21 cellular contexts compared by ENCODE assay signal in the genomic region with DNA sequence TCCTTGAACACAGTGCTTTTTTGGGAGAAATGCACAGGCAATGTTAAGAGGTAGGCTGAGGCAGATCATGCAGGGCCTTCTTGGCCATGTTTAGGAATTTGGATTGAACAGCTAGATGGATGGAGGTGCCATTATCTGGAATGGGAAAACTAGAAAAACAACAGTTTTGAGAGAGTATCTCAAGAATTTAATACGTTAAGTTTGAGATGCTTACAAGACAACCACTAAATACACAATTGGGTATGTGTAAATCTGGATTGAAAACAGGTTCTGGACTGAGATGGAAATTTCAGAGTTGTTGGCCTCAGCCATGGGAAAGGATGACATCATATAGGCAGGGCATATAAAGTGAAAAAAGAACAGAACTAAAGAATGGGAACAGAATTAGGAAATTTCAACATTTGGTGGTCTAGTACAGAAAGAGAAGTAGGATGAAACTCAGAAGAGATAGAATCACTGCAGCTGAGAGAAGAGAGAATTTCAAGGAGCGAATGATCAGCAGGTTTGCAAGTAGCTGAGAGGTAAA. TPM values are rescaled to one million over a fixed set of nuclear protein-coding genes. Genes with fewer than 3 reads are reported as not detected.
A peak's percentile ranks its signal among the peaks of the same experiment; 100 is the strongest.
DNase-seq lines count a peak whose midpoint lies in the region; ATAC-seq and TF ChIP-seq lines count a peak whose summit lies in the region.
"Had no signal": no experiment of that assay in that cellular context is flagged by ENCODE, and none has a peak within 500 bp of the region (broad histone marks: within the 10 kb centered on the region; RNA-seq: fewer than 3 reads in every experiment).

No MANE protein-coding gene starts in this region.

- H3K27me3 ChIP-seq in gastroesophageal sphincter (no peaks in the 10 kb centered on the region), upper lobe of right lung (no peaks in the 10 kb centered on the region), mesendoderm (ENCODE audit: insufficient read depth, low read length, poor library complexity) (no peaks in the 10 kb centered on the region)
- H3K27me3 ChIP-seq: uterus had no signal

- H3K27me3 Mint-ChIP-seq in activated CD8-positive, alpha-beta memory T cell treated with anti-CD3 and anti-CD28 coated beads, Interleukin-2, amount 10 ng/mL, durations not matched to agents 7 days and 5 days: no peaks in the 10 kb centered on the region
- H3K27me3 Mint-ChIP-seq: naive thymus-derived CD8-positive, alpha-beta T cell had no signal

- H3K36me3 ChIP-seq in gastroesophageal sphincter (no peaks in the 10 kb centered on the region), upper lobe of right lung (no peaks in the 10 kb centered on the region), mesendoderm (ENCODE audit: control insufficient read depth, insufficient read depth, low read length) (no peaks in the 10 kb centered on the region)
- H3K36me3 ChIP-seq: uterus had no signal

- no peak overlapping the region for H2BK120ac ChIP-seq in mesendoderm (ENCODE audit: low read depth, low read length)

- DNase-seq in activated CD8-positive, alpha-beta memory T cell treated with anti-CD3 and anti-CD28 coated beads, Interleukin-2, amount 10 ng/mL, durations not matched to agents 7 days and 5 days: no peak
- no peak for DNase-seq in activated CD8-positive, alpha-beta memory T cell treated with anti-CD3 and anti-CD28 coated beads, Interleukin-2, amount 50 U/mL, for 4 hours
- peak; percentile 32 for DNase-seq in OCI-M1 (lab: John Stamatoyannopoulos, UW)
- no peak for DNase-seq in upper lobe of right lung
- DNase-seq in activated effector memory CD4-positive, alpha-beta T cell treated with Interleukin-2 at 50 U/mL for 16 hours: no peak
- no peak for DNase-seq in mesendoderm
- DNase-seq in GM13976 (ENCODE audit: low spot score): no peak
- DNase-seq: activated CD4-positive, alpha-beta T cell treated with anti-CD3 and anti-CD28 coated beads, Interleukin-2, amount 50 U/mL, for 4 hours; activated naive CD4-positive, alpha-beta T cell; endodermal cell; hypothalamus; mesenchymal stem cell; naive thymus-derived CD8-positive, alpha-beta T cell; NCI-H1694; NCI-H82; stimulated activated CD4-positive, alpha-beta T cell treated with anti-CD3 and anti-CD28 coated beads, Interleukin-4, amount 100 ng/mL, for 1 hour; uterus had no signal

- no peak overlapping the region for H3K4me3 Mint-ChIP-seq in activated CD8-positive, alpha-beta memory T cell treated with anti-CD3 and anti-CD28 coated beads, Interleukin-2, amount 10 ng/mL, durations not matched to agents 7 days and 5 days
- H3K4me3 Mint-ChIP-seq: endodermal cell had no signal

- TF ChIP-seq POLR2A in gastroesophageal sphincter (IDR thresholded peaks at IDR 0.05): no peak

- WGBS in gastroesophageal sphincter (ENCODE audit: low coverage in 1 of 2), 2 donors: 56 to 65% methylated on average over 2 of the region's 2 CpGs
- no CpG with 5 or more reads among the region's 2 CpGs for WGBS in mesendoderm (ENCODE audit: extremely low coverage, insufficient coverage, low lambda C conversion rate)

- no peaks in the 10 kb centered on the region for H3K79me2 ChIP-seq in mesendoderm (ENCODE audit: control insufficient read depth, insufficient read depth, low read length)

- ATAC-seq in activated CD8-positive, alpha-beta memory T cell treated with anti-CD3 and anti-CD28 coated beads, Interleukin-2, amount 10 ng/mL, durations not matched to agents 7 days and 5 days: no peak
- ATAC-seq in gastroesophageal sphincter (peak; percentile 46), upper lobe of right lung (peak; percentile 57)
- ATAC-seq: HCT116; naive thymus-derived CD8-positive, alpha-beta T cell; SK-N-SH treated with all-trans-retinoic acid at 6 μM for 48 hours had no signal

- peaks cover 54% of the 10 kb centered on the region for H3K4me1 Mint-ChIP-seq in activated CD8-positive, alpha-beta memory T cell treated with anti-CD3 and anti-CD28 coated beads, Interleukin-2, amount 10 ng/mL, durations not matched to agents 7 days and 5 days
- H3K4me1 Mint-ChIP-seq: endodermal cell had no signal

- no peak for TF ChIP-seq EP300 in gastroesophageal sphincter (IDR thresholded peaks at IDR 0.05)

- no peak overlapping the region for H3K18ac ChIP-seq in mesendoderm (ENCODE audit: low read length)

- TF ChIP-seq CTCF in gastroesophageal sphincter (IDR thresholded peaks at IDR 0.05): no peak
- no peak for TF ChIP-seq CTCF in upper lobe of right lung (IDR thresholded peaks at IDR 0.05)
- TF ChIP-seq CTCF in GM13976 (IDR thresholded peaks at IDR 0.05; ENCODE audit: borderline replicate concordance, control extremely low read depth, extremely low read depth, insufficient read depth, missing control alignments): no peak

- H3K23ac ChIP-seq in mesendoderm (ENCODE audit: low read length): no peak overlapping the region

- in situ Hi-C loops in GM13976 (cut with MboI; ENCODE audit: low sequenced_read_pairs, unreplicated experiment): no loop called here

- no peak overlapping the region for H4K5ac ChIP-seq in mesendoderm (ENCODE audit: low read length)

- no peak overlapping the region for H2BK15ac ChIP-seq in mesendoderm (replicated peaks; ENCODE audit: low read depth)

- H2BK5ac ChIP-seq in mesendoderm (ENCODE audit: low read length): no peak overlapping the region

- no peak overlapping the region for H4K8ac ChIP-seq in mesendoderm (ENCODE audit: low read depth, low read length)

- H3K36me3 Mint-ChIP-seq in activated CD8-positive, alpha-beta memory T cell treated with anti-CD3 and anti-CD28 coated beads, Interleukin-2, amount 10 ng/mL, durations not matched to agents 7 days and 5 days: peaks cover 17% of the 10 kb centered on the region

- H3K56ac ChIP-seq in mesendoderm (ENCODE audit: low read length): no peak overlapping the region

- CTCF ChIA-PET in activated CD8-positive, alpha-beta memory T cell treated with anti-CD3 and anti-CD28 coated beads, Interleukin-2, amount 10 ng/mL, durations not matched to agents 7 days and 5 days (lab: Charles Lee): interaction anchor here (3.5 kb wide), 1 partner anchor 37 kb away, joined by 14 read pairs; a partner anchor contains a TSS

- H3K9me3 Mint-ChIP-seq in activated CD8-positive, alpha-beta memory T cell treated with anti-CD3 and anti-CD28 coated beads, Interleukin-2, amount 10 ng/mL, durations not matched to agents 7 days and 5 days (ENCODE audit: low read depth): peaks cover 2% of the 10 kb centered on the region
- H3K9me3 Mint-ChIP-seq: endodermal cell; naive thymus-derived CD8-positive, alpha-beta T cell had no signal

- H3K9ac ChIP-seq in mesendoderm (ENCODE audit: low read length): no peak overlapping the region

- H3K27ac ChIP-seq in gastroesophageal sphincter: peak overlapping the region in 3 of 4 donors; percentile 2 to 57 (median 32)
- H3K27ac ChIP-seq in upper lobe of right lung: no peak overlapping the region
- no peak overlapping the region for H3K27ac ChIP-seq in mesendoderm (ENCODE audit: low read depth, low read length)
- H3K27ac ChIP-seq: C4-2B, uterus had no signal

- H3K4me2 ChIP-seq in mesendoderm (ENCODE audit: low read length): no peak overlapping the region

- H3K4ac ChIP-seq in mesendoderm (ENCODE audit: low read depth, low read length): no peak overlapping the region

- no peak overlapping the region for H2AK5ac ChIP-seq in mesendoderm (ENCODE audit: low read length)

- H3K79me1 ChIP-seq in mesendoderm (ENCODE audit: low read length): no peaks in the 10 kb centered on the region

- H3K4me3 ChIP-seq in gastroesophageal sphincter: no peak overlapping the region
- no peak overlapping the region for H3K4me3 ChIP-seq in upper lobe of right lung
- no peak overlapping the region for H3K4me3 ChIP-seq in mesendoderm (ENCODE audit: low read length)
- H3K4me3 ChIP-seq: uterus had no signal

- H3K27ac Mint-ChIP-seq in activated CD8-positive, alpha-beta memory T cell treated with anti-CD3 and anti-CD28 coated beads, Interleukin-2, amount 10 ng/mL, durations not matched to agents 7 days and 5 days: peak overlapping the region; percentile 21
- H3K27ac Mint-ChIP-seq: endodermal cell had no signal

- peaks cover 0 to 14% (median 6%) of the 10 kb centered on the region in 3 donors for H3K4me1 ChIP-seq in gastroesophageal sphincter
- peaks cover 20% of the 10 kb centered on the region for H3K4me1 ChIP-seq in upper lobe of right lung
- no peaks in the 10 kb centered on the region for H3K4me1 ChIP-seq in mesendoderm (ENCODE audit: control insufficient read depth, low read depth, low read length)
- H3K4me1 ChIP-seq: uterus had no signal

- H3K9me3 ChIP-seq in gastroesophageal sphincter (no peaks in the 10 kb centered on the region), upper lobe of right lung (no peaks in the 10 kb centered on the region)
- H3K9me3 ChIP-seq: uterus had no signal

- intact Hi-C loops in upper lobe of right lung (cut with DNase I): no loop called here

RNA-seq across cellular contexts. Expression of a gene that starts 37.1 kb away (rescaled TPM):
- total RNA-seq in activated CD8-positive, alpha-beta memory T cell treated with anti-CD3 and anti-CD28 coated beads, Interleukin-2, amount 10 ng/mL, durations not matched to agents 7 days and 5 days: 10 to 100 TPM; 45.3 to 46.9 TPM
- total RNA-seq in gastroesophageal sphincter (10 to 100 TPM; 18.1 to 31.4 (median 26.7) TPM), upper lobe of right lung (80.8 TPM)
- 3.2 TPM for polyA plus RNA-seq in mesendoderm (2013, experiment 1 of 2)
- polyA plus RNA-seq in mesendoderm (2013, experiment 2 of 2): 3.8 TPM

Comparison
In these comparisons a context has a peak if more than half of its experiments do, and no peak if none do; other contexts are left out.
1. H3K27ac ChIP-seq: peak in gastroesophageal sphincter (3 of 4); none in upper lobe of right lung (single experiment) and mesendoderm (single experiment).